Comparison of ENCODE assay signal across 18 cellular contexts in the genomic region with DNA sequence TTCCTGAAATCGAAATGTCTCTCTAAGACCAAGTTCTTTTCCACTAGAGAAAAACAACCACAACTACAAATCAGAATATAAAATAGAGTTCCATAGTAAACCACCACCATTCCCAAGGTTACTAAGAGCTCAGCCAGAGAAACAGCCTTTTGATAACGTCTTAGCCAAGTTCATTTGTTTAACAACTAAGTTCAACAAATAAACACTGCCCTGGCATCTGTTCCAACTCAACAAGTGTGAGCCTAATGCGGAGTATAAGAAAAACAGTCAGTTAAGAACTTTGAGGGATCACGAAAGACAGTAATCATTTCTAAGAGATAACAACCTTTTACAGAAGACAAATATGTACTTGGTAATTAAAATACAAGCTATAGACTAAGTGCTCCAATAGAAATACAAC.
DNase-seq lines count a peak whose midpoint lies in the region; ATAC-seq and TF ChIP-seq lines count a peak whose summit lies in the region.
"Had no signal": no experiment of that assay in that cellular context is flagged by ENCODE, and none has a peak within 500 bp of the region (broad histone marks: within the 10 kb centered on the region; RNA-seq: fewer than 3 reads in every experiment).

No MANE protein-coding gene starts in this region.

- no peak overlapping the region for H3K9ac ChIP-seq in SK-N-MC (ENCODE audit: insufficient read length)

- no peak for ATAC-seq in gastroesophageal sphincter
- ATAC-seq: body of pancreas; CD8-positive, alpha-beta T cell; lower lobe of right lung; stimulated activated memory B cell treated with anti-CD40 and anti-IgM and Interleukin-4, amounts not matched to agents 10 μg/mL and 1 μg/mL and 100 μg/mL, for 72 hours had no signal

- peaks cover 4% of the 10 kb centered on the region for H3K9me3 Mint-ChIP-seq in progenitor cell of endocrine pancreas (ENCODE audit: low read depth)
- H3K9me3 Mint-ChIP-seq: CD8-positive, alpha-beta T cell; stimulated activated memory B cell treated with anti-CD40 and anti-IgM and Interleukin-4, amounts not matched to agents 10 μg/mL and 1 μg/mL and 100 μg/mL, for 72 hours had no signal

- peaks cover 42% of the 10 kb centered on the region for H3K4me1 Mint-ChIP-seq in progenitor cell of endocrine pancreas (ENCODE audit: low read depth)

- peaks cover 36 to 97% (median 61%) of the 10 kb centered on the region in 3 donors for H3K4me1 ChIP-seq in gastroesophageal sphincter

- WGBS in gastroesophageal sphincter (ENCODE audit: low coverage in 1 of 2), 2 donors, result 36 to 42% methylated on average over 4 of the region's 4 CpGs

- H3K27me3 Mint-ChIP-seq in progenitor cell of endocrine pancreas, result no peaks in the 10 kb centered on the region
- H3K27me3 Mint-ChIP-seq: stimulated activated memory B cell treated with anti-CD40 and anti-IgM and Interleukin-4, amounts not matched to agents 10 μg/mL and 1 μg/mL and 100 μg/mL, for 72 hours had no signal

- no peak for TF ChIP-seq POLR2A in gastroesophageal sphincter (IDR thresholded peaks at IDR 0.05)

- DNase-seq in SK-N-MC (ENCODE audit: low read depth, low spot score) (no peak), progenitor cell of endocrine pancreas (ENCODE audit: low spot score, unreplicated experiment) (no peak), DMS79 treated with DMSO at 0.1 percent for 48 hours (lab: John Stamatoyannopoulos, UW) (no peak), retina (no peak)
- no peak for DNase-seq in NK-92 treated with Interleukin-12 subunit alpha and Interleukin-12 subunit beta, amount 100 ng/mL, for 24 hours (lab: John Stamatoyannopoulos, UW)
- DNase-seq in activated CD4-positive, CD25-positive, alpha-beta regulatory T cell (lab: John Stamatoyannopoulos, UW), result no peak
- DNase-seq: CD8-positive, alpha-beta T cell; effector CD8-positive, alpha-beta T cell; GDM1; lower lobe of right lung; NCI-H524 treated with DMSO at 0.1 percent for 48 hours; occipital lobe; RPMI8226; stimulated activated CD4-positive, alpha-beta T cell treated with anti-CD3 and anti-CD28 coated beads, Interleukin-2, amount 100 ng/mL, for 48 hours had no signal

- no peak overlapping the region for H3K4me3 Mint-ChIP-seq in progenitor cell of endocrine pancreas (ENCODE audit: low read depth)
- H3K4me3 Mint-ChIP-seq: CD8-positive, alpha-beta T cell; stimulated activated memory B cell treated with anti-CD40 and anti-IgM and Interleukin-4, amounts not matched to agents 10 μg/mL and 1 μg/mL and 100 μg/mL, for 72 hours had no signal

- H3K9me3 ChIP-seq in SK-N-MC (ENCODE audit: low read depth, low read length) (no peaks in the 10 kb centered on the region), gastroesophageal sphincter (no peaks in the 10 kb centered on the region)
- H3K9me3 ChIP-seq: body of pancreas, lower lobe of right lung had no signal

- TF ChIP-seq EP300 in gastroesophageal sphincter (IDR thresholded peaks at IDR 0.05), result no peak

- peaks cover 1% of the 10 kb centered on the region for H3K36me3 Mint-ChIP-seq in progenitor cell of endocrine pancreas (ENCODE audit: insufficient read depth)
- H3K36me3 Mint-ChIP-seq: stimulated activated memory B cell treated with anti-CD40 and anti-IgM and Interleukin-4, amounts not matched to agents 10 μg/mL and 1 μg/mL and 100 μg/mL, for 72 hours had no signal

- H3K4me3 ChIP-seq in SK-N-MC, result peak overlapping the region; percentile 49; the same call in 1 of the 2 replicates
- H3K4me3 ChIP-seq in gastroesophageal sphincter, result no peak overlapping the region
- H3K4me3 ChIP-seq: body of pancreas, lower lobe of right lung had no signal

- H3K27ac ChIP-seq in C4-2B (peak overlapping the region; percentile 63), SK-N-MC (no peak overlapping the region; the same call in 1 of the 2 replicates), gastroesophageal sphincter (peak overlapping the region; percentile 65 to 87 (median 82))
- H3K27ac ChIP-seq: body of pancreas, lower lobe of right lung had no signal

- H3K27ac Mint-ChIP-seq in progenitor cell of endocrine pancreas, result peak overlapping the region; percentile 79
- H3K27ac Mint-ChIP-seq: stimulated activated memory B cell treated with anti-CD40 and anti-IgM and Interleukin-4, amounts not matched to agents 10 μg/mL and 1 μg/mL and 100 μg/mL, for 72 hours had no signal

- H3K36me3 ChIP-seq in SK-N-MC (ENCODE audit: insufficient read depth, low read length) (no peaks in the 10 kb centered on the region), gastroesophageal sphincter (no peaks in the 10 kb centered on the region)
- H3K36me3 ChIP-seq: lower lobe of right lung had no signal

- no peaks in the 10 kb centered on the region for H3K27me3 ChIP-seq in gastroesophageal sphincter
- H3K27me3 ChIP-seq: body of pancreas had no signal

- TF ChIP-seq CTCF in C4-2B (conservative IDR thresholded peaks at IDR 0.05) (no peak), gastroesophageal sphincter (IDR thresholded peaks at IDR 0.05) (no peak), progenitor cell of endocrine pancreas (IDR thresholded peaks at IDR 0.05; ENCODE audit: unreplicated experiment) (no peak)
